ENCODE assay signal across 21 cellular contexts in genomic region chr4:184398741-184399504, GRCh38.
A peak's percentile ranks its signal among the peaks of the same experiment; 100 is the strongest.
DNase-seq lines count a peak whose midpoint lies in the region; ATAC-seq and TF ChIP-seq lines count a peak whose summit lies in the region.
"Had no signal": no experiment of that assay in that cellular context is flagged by ENCODE, and none has a peak within 500 bp of the region (broad histone marks: within the 10 kb centered on the region; RNA-seq: fewer than 3 reads in every experiment).

No MANE protein-coding gene starts in this region.

- no peak overlapping the region for H3K4me3 ChIP-seq in adipocyte (ENCODE audit: low read length)
- H3K4me3 ChIP-seq in endodermal cell (ENCODE audit: low read length), result no peak overlapping the region
- no peak overlapping the region for H3K4me3 ChIP-seq in gastrocnemius medialis
- no peak overlapping the region for H3K4me3 ChIP-seq in esophagus muscularis mucosa
- H3K4me3 ChIP-seq: tibial nerve had no signal

- no peak for TF ChIP-seq EP300 in esophagus muscularis mucosa (IDR thresholded peaks at IDR 0.05)

- H3K27me3 ChIP-seq in adipocyte (replicated peaks; ENCODE audit: control insufficient read depth, insufficient read depth, low read length), result no peaks in the 10 kb centered on the region
- no peaks in the 10 kb centered on the region for H3K27me3 ChIP-seq in endodermal cell (ENCODE audit: control insufficient read depth, insufficient read depth, low read length, poor library complexity, severe bottlenecking)
- no peaks in the 10 kb centered on the region for H3K27me3 ChIP-seq in gastrocnemius medialis
- no peaks in the 10 kb centered on the region for H3K27me3 ChIP-seq in esophagus muscularis mucosa
- H3K27me3 ChIP-seq: tibial nerve had no signal

- WGBS in endodermal cell (ENCODE audit: insufficient coverage in 1 of 2, insufficient read length in 1 of 2), 2 experiments, result 97% methylated on average over 18 to 24 of the region's 24 CpGs
- 96% methylated on average over 22 of the region's 24 CpGs for WGBS in esophagus muscularis mucosa

- in situ Hi-C loops in G401 (cut with HindIII; ENCODE audit: low sequenced_read_pairs), result no loop called here
- in situ Hi-C loops in gastrocnemius medialis (cut with MboI; ENCODE audit: low sequenced_read_pairs in 4 of 4), result loop anchor here in 1 of 4 donors (10.0 kb wide), 1 partner anchor 76 kb away; the partner anchor contains the start of gene IRF2

- H3K27me3 Mint-ChIP-seq in endodermal cell (ENCODE audit: insufficient read depth), result no peaks in the 10 kb centered on the region
- H3K27me3 Mint-ChIP-seq: activated B cell treated with CpG ODN at 0.5 μM for 24 hours; activated CD4-positive, alpha-beta memory T cell treated with anti-CD3 and anti-CD28 coated beads for 36 hours; CD8-positive, alpha-beta memory T cell had no signal

- peaks cover 23% of the 10 kb centered on the region for H3K4me1 Mint-ChIP-seq in endodermal cell

- TF ChIP-seq POLR2A in gastrocnemius medialis (IDR thresholded peaks at IDR 0.05) (no peak), esophagus muscularis mucosa (IDR thresholded peaks at IDR 0.05; ENCODE audit: low read depth) (no peak)

- H3K36me3 Mint-ChIP-seq in endodermal cell (ENCODE audit: low read depth), result peaks cover 64% of the 10 kb centered on the region

- H3K27ac Mint-ChIP-seq in endodermal cell, result no peak overlapping the region
- H3K27ac Mint-ChIP-seq: activated B cell treated with CpG ODN at 0.5 μM for 24 hours; activated CD4-positive, alpha-beta memory T cell treated with anti-CD3 and anti-CD28 coated beads for 36 hours; nephron progenitor cell; stimulated activated effector memory CD8-positive, alpha-beta T cell treated with anti-CD3 and anti-CD28 coated beads, Interleukin-12 subunit alpha, Interleukin-12 subunit beta, amount 100 ng/mL, for 72 hours had no signal

- no peak overlapping the region for H3K27ac ChIP-seq in endodermal cell (ENCODE audit: low read depth, low read length)
- peak overlapping the region; percentile 71 to 86 (median 82) for H3K27ac ChIP-seq in gastrocnemius medialis
- H3K27ac ChIP-seq in esophagus muscularis mucosa (replicated peaks in 1 of 4), result no peak overlapping the region

- H3K36me3 ChIP-seq in adipocyte (ENCODE audit: control insufficient read depth, insufficient read depth, low read length, severe bottlenecking), result peaks cover 35% of the 10 kb centered on the region
- H3K36me3 ChIP-seq in endodermal cell (ENCODE audit: control insufficient read depth, insufficient read depth, low read length), result no peaks in the 10 kb centered on the region
- peaks cover 0 to 9% of the 10 kb centered on the region in 2 donors for H3K36me3 ChIP-seq in gastrocnemius medialis
- peaks cover 29 to 78% (median 65%) of the 10 kb centered on the region in 4 donors for H3K36me3 ChIP-seq in esophagus muscularis mucosa

- intact Hi-C loops in gastrocnemius medialis (cut with DNase I; ENCODE audit: low total_unique reads), result loop anchor here (5.0 kb wide), 1 partner anchor 52 kb away; no protein-coding TSS in a partner anchor
- intact Hi-C loops in esophagus muscularis mucosa (cut with DNase I), result loop anchor here (10.0 kb wide), 1 partner anchor 66 kb away; no protein-coding TSS in a partner anchor

- no peaks in the 10 kb centered on the region for H3K9me3 Mint-ChIP-seq in endodermal cell
- H3K9me3 Mint-ChIP-seq: activated B cell treated with CpG ODN at 0.5 μM for 24 hours; activated CD4-positive, alpha-beta memory T cell treated with anti-CD3 and anti-CD28 coated beads for 36 hours; CD8-positive, alpha-beta memory T cell; nephron progenitor cell; stimulated activated effector memory CD8-positive, alpha-beta T cell treated with anti-CD3 and anti-CD28 coated beads, Interleukin-12 subunit alpha, Interleukin-12 subunit beta, amount 100 ng/mL, for 72 hours had no signal

- no peak overlapping the region for H3K4me3 Mint-ChIP-seq in endodermal cell
- H3K4me3 Mint-ChIP-seq: activated B cell treated with CpG ODN at 0.5 μM for 24 hours; activated CD4-positive, alpha-beta memory T cell treated with anti-CD3 and anti-CD28 coated beads for 36 hours; CD8-positive, alpha-beta memory T cell; nephron progenitor cell; stimulated activated effector memory CD8-positive, alpha-beta T cell treated with anti-CD3 and anti-CD28 coated beads, Interleukin-12 subunit alpha, Interleukin-12 subunit beta, amount 100 ng/mL, for 72 hours had no signal

- H3K9me3 ChIP-seq in adipocyte (ENCODE audit: control insufficient read depth, low read length) (no peaks in the 10 kb centered on the region), endodermal cell (ENCODE audit: control insufficient read depth, low read length) (no peaks in the 10 kb centered on the region), gastrocnemius medialis (no peaks in the 10 kb centered on the region), esophagus muscularis mucosa (no peaks in the 10 kb centered on the region)
- H3K9me3 ChIP-seq: tibial nerve had no signal

- DNase-seq in G401 (ENCODE audit: low spot score) (peak; percentile 54), adipocyte (ENCODE audit: low read depth) (no peak), endodermal cell (peak; percentile 31), gastrocnemius medialis (peak in 1 of 2 donors; percentile 66), esophagus muscularis mucosa (ENCODE audit: extremely low spot score) (no peak)
- DNase-seq in activated naive CD4-positive, alpha-beta T cell treated with anti-CD3 and anti-CD28 coated beads, Interleukin-2, amount 50 U/mL, for 16 hours, result no peak
- DNase-seq: activated B cell treated with CpG ODN at 0.5 μM for 24 hours; activated CD4-positive, alpha-beta memory T cell treated with anti-CD3 and anti-CD28 coated beads for 36 hours; activated T-cell treated with anti-CD3 and anti-CD28 coated beads, Interleukin-2, amount 50 U/mL, for 1 hour; CD8-positive, alpha-beta memory T cell; cortex of kidney; GF-D8; MV-4-11; NCI-H1694 treated with DMSO at 0.1 percent for 48 hours; NCI-H82; nephron progenitor cell; stimulated activated CD4-positive, alpha-beta T cell treated with anti-CD3 and anti-CD28 coated beads, Interleukin-1b, Interleukin-23, amount 100 ng/mL, for 48 hours had no signal

- no peak for TF ChIP-seq CTCF in endodermal cell (conservative IDR thresholded peaks at IDR 0.05)
- TF ChIP-seq CTCF in gastrocnemius medialis (IDR thresholded peaks at IDR 0.05 in 4 of 5, conservative IDR thresholded peaks at IDR 0.05 in 1 of 5), result no peak
- TF ChIP-seq CTCF in esophagus muscularis mucosa (IDR thresholded peaks at IDR 0.05), result no peak

- H3K4me1 ChIP-seq in adipocyte (ENCODE audit: control insufficient read depth, insufficient read depth, low read length) (peaks cover 70% of the 10 kb centered on the region), endodermal cell (ENCODE audit: control insufficient read depth, insufficient read depth, low read length) (peaks cover 11% of the 10 kb centered on the region), gastrocnemius medialis (peaks cover 64 to 68% of the 10 kb centered on the region in 2 donors), esophagus muscularis mucosa (peaks cover 34 to 42% (median 36%) of the 10 kb centered on the region in 4 donors)

- peak overlapping the region; percentile 57 for H3K9ac ChIP-seq in adipocyte (ENCODE audit: low read length)
- no peak overlapping the region for H3K9ac ChIP-seq in endodermal cell (ENCODE audit: extremely low read depth, low read length, poor library complexity, severe bottlenecking)

- ATAC-seq in gastrocnemius medialis (peak in 1 of 2 donors; percentile 28), GM21576 (IDR thresholded peaks at IDR 0.05; ENCODE audit: unreplicated experiment) (no peak)
- ATAC-seq: HCT116; stimulated activated effector memory CD8-positive, alpha-beta T cell treated with anti-CD3 and anti-CD28 coated beads, Interleukin-12 subunit alpha, Interleukin-12 subunit beta, amount 100 ng/mL, for 72 hours had no signal

Comparison
In these comparisons a context has a peak if more than half of its experiments do, and no peak if none do; other contexts are left out.
1. DNase-seq: peak in G401 (single experiment) and endodermal cell (single experiment); none in adipocyte (single experiment), activated naive CD4-positive, alpha-beta T cell treated with anti-CD3 and anti-CD28 coated beads, Interleukin-2, amount 50 U/mL, for 16 hours (single experiment) and esophagus muscularis mucosa (single experiment).
2. H3K27ac ChIP-seq: peak in gastrocnemius medialis (4 of 4); none in endodermal cell (single experiment) and esophagus muscularis mucosa (0 of 4).